7 cellular contexts compared by ENCODE assay signal in genomic region chr10:104328636-104328915, GRCh38. TPM values are rescaled to one million over a fixed set of nuclear protein-coding genes. Genes with fewer than 3 reads are reported as not detected.
A peak's percentile ranks its signal among the peaks of the same experiment; 100 is the strongest.
DNase-seq lines count a peak whose midpoint lies in the region; ATAC-seq and TF ChIP-seq lines count a peak whose summit lies in the region.

No MANE protein-coding gene starts in this region.

- H3K27ac Mint-ChIP-seq in activated CD8-positive, alpha-beta T cell treated with anti-CD3 and anti-CD28 coated beads for 36 hours: peak overlapping the region; percentile 98
- H3K27ac Mint-ChIP-seq in stimulated activated naive CD8-positive, alpha-beta T cell treated with anti-CD3 and anti-CD28 coated beads, Interleukin-15, amount 100 ng/mL, for 72 hours: peak overlapping the region; percentile 96 to 97

- CTCF ChIA-PET in activated CD8-positive, alpha-beta T cell treated with anti-CD3 and anti-CD28 coated beads for 36 hours (lab: Charles Lee): interaction anchor here (2.1 to 3.1 kb wide), 5 partner anchors 8 to 54 kb away, joined by 5 to 23 read pairs (median 11); partner anchors contain the start of gene ITPRIP

- H3K4me3 ChIP-seq in iPS-15b (ENCODE audit: low read depth, low read length): peak overlapping the region; percentile 12

- peaks cover 45% of the 10 kb centered on the region for H3K4me1 ChIP-seq in iPS-15b (ENCODE audit: control insufficient read depth, insufficient read depth, low read length)

- no peaks in the 10 kb centered on the region for H3K9me3 Mint-ChIP-seq in activated CD8-positive, alpha-beta T cell treated with anti-CD3 and anti-CD28 coated beads for 36 hours
- no peaks in the 10 kb centered on the region for H3K9me3 Mint-ChIP-seq in stimulated activated naive CD8-positive, alpha-beta T cell treated with anti-CD3 and anti-CD28 coated beads, Interleukin-15, amount 100 ng/mL, for 72 hours

- no peaks in the 10 kb centered on the region for H3K27me3 ChIP-seq in iPS-15b (ENCODE audit: control insufficient read depth, insufficient read depth, low read length)

- no peaks in the 10 kb centered on the region for H3K27me3 Mint-ChIP-seq in activated CD8-positive, alpha-beta T cell treated with anti-CD3 and anti-CD28 coated beads for 36 hours
- H3K27me3 Mint-ChIP-seq in stimulated activated naive CD8-positive, alpha-beta T cell treated with anti-CD3 and anti-CD28 coated beads, Interleukin-15, amount 100 ng/mL, for 72 hours: no peaks in the 10 kb centered on the region

- H3K9me3 ChIP-seq in iPS-15b (ENCODE audit: control insufficient read depth, insufficient read depth, low read length): no peaks in the 10 kb centered on the region

- H3K4me3 Mint-ChIP-seq in activated CD8-positive, alpha-beta T cell treated with anti-CD3 and anti-CD28 coated beads for 36 hours: peak overlapping the region; percentile 73
- peak overlapping the region; percentile 84 to 90 for H3K4me3 Mint-ChIP-seq in stimulated activated naive CD8-positive, alpha-beta T cell treated with anti-CD3 and anti-CD28 coated beads, Interleukin-15, amount 100 ng/mL, for 72 hours

- H3K36me3 ChIP-seq in iPS-15b (ENCODE audit: control insufficient read depth, insufficient read depth, low read length): no peaks in the 10 kb centered on the region

- peak; percentile 10 for ATAC-seq in HG02678 (IDR thresholded peaks at IDR 0.05; ENCODE audit: unreplicated experiment)
- no peak for ATAC-seq in activated CD8-positive, alpha-beta T cell treated with anti-CD3 and anti-CD28 coated beads for 36 hours
- no peak for ATAC-seq in stimulated activated naive CD8-positive, alpha-beta T cell treated with anti-CD3 and anti-CD28 coated beads, Interleukin-15, amount 100 ng/mL, for 72 hours
- no peak for ATAC-seq in HG02870 (IDR thresholded peaks at IDR 0.05; ENCODE audit: unreplicated experiment)

- H3K4me1 Mint-ChIP-seq in activated CD8-positive, alpha-beta T cell treated with anti-CD3 and anti-CD28 coated beads for 36 hours (ENCODE audit: low read depth): peaks cover 96% of the 10 kb centered on the region
- H3K4me1 Mint-ChIP-seq in stimulated activated naive CD8-positive, alpha-beta T cell treated with anti-CD3 and anti-CD28 coated beads, Interleukin-15, amount 100 ng/mL, for 72 hours: peaks cover 100% of the 10 kb centered on the region

- H3K36me3 Mint-ChIP-seq in activated CD8-positive, alpha-beta T cell treated with anti-CD3 and anti-CD28 coated beads for 36 hours (ENCODE audit: low read depth): peaks cover 37% of the 10 kb centered on the region

- intact Hi-C loops in activated CD8-positive, alpha-beta T cell treated with anti-CD3 and anti-CD28 coated beads for 36 hours (cut with micrococcal nuclease): no loop called here

- POLR2A ChIA-PET in activated CD8-positive, alpha-beta T cell treated with anti-CD3 and anti-CD28 coated beads for 36 hours (lab: Charles Lee): interaction anchor here (0.9 to 3.1 kb wide), 5 partner anchors 10 to 261 kb away, joined by 3 to 29 read pairs (median 5); partner anchors contain the start of gene ITPRIP

- H3K9ac ChIP-seq in iPS-15b (ENCODE audit: low read depth, low read length): peak overlapping the region; percentile 28

- DNase-seq in activated CD8-positive, alpha-beta T cell treated with anti-CD3 and anti-CD28 coated beads for 36 hours: no peak
- no peak for DNase-seq in stimulated activated naive CD8-positive, alpha-beta T cell treated with anti-CD3 and anti-CD28 coated beads, Interleukin-15, amount 100 ng/mL, for 72 hours
- DNase-seq in mesenteric fat pad (ENCODE audit: low spot score) (no peak), UCSD-AML1 (lab: John Stamatoyannopoulos, UW; ENCODE audit: unreplicated experiment) (no peak)

- no peak for TF ChIP-seq CTCF in activated CD8-positive, alpha-beta T cell treated with anti-CD3 and anti-CD28 coated beads for 36 hours (IDR thresholded peaks at IDR 0.05)

RNA-seq across cellular contexts. Expression of gene ITPRIP, which starts 9.7 kb away (rescaled TPM):
- total RNA-seq in activated CD8-positive, alpha-beta T cell treated with anti-CD3 and anti-CD28 coated beads for 36 hours: 10 to 100 TPM; 18.3 to 18.9 TPM
- total RNA-seq in mesenteric fat pad: 48.3 TPM

RNA-seq across cellular contexts. Expression of gene CFAP58, which starts 25.1 kb away (rescaled TPM):
- under 1 TPM; 0.27 to 0.38 TPM for total RNA-seq in activated CD8-positive, alpha-beta T cell treated with anti-CD3 and anti-CD28 coated beads for 36 hours
- 0.64 TPM for total RNA-seq in mesenteric fat pad

RNA-seq across cellular contexts. Expression of gene GSTO2, which starts 59.6 kb away (rescaled TPM):
- 1 to 10 TPM; 1.8 to 2.7 TPM for total RNA-seq in activated CD8-positive, alpha-beta T cell treated with anti-CD3 and anti-CD28 coated beads for 36 hours
- total RNA-seq in mesenteric fat pad: 0.45 TPM
